Comparison of ENCODE assay signal across 11 cellular contexts in genomic region chrX:33725556-33726232, GRCh38.
DNase-seq lines count a peak whose midpoint lies in the region; TF ChIP-seq lines count a peak whose summit lies in the region.
"Had no signal": no experiment of that assay in that cellular context is flagged by ENCODE, and none has a peak within 500 bp of the region (broad histone marks: within the 10 kb centered on the region; RNA-seq: fewer than 3 reads in every experiment).

No MANE protein-coding gene starts in this region.

- H3K27ac ChIP-seq in DOHH2 (ENCODE audit: low read depth, low read length), result no peak overlapping the region
- H3K27ac ChIP-seq: right lobe of liver had no signal

- DNase-seq in NOMO-1 treated with DMSO at 0.1 percent for 48 hours (lab: John Stamatoyannopoulos, UW; ENCODE audit: unreplicated experiment) (peak; percentile 51), epithelial cell of esophagus (ENCODE audit: low read depth) (peak; percentile 54), CD1c-positive myeloid dendritic cell (ENCODE audit: extremely low spot score) (no peak), NCI-H774 (lab: John Stamatoyannopoulos, UW) (no peak), inferior parietal cortex (ENCODE audit: extremely low spot score) (no peak)
- no peak for DNase-seq in activated effector memory CD4-positive, alpha-beta T cell treated with anti-CD3 and anti-CD28 coated beads, Interleukin-2, amount 50 U/mL, for 16 hours
- DNase-seq: DMS79 treated with DMSO at 0.1 percent for 48 hours, right lobe of liver had no signal

- H3K27me3 ChIP-seq in DOHH2 (ENCODE audit: control insufficient read depth, low read length) (no peaks in the 10 kb centered on the region), neuron (ENCODE audit: insufficient read depth, low read length) (peaks cover 10% of the 10 kb centered on the region)
- H3K27me3 ChIP-seq: Peyer's patch, right lobe of liver had no signal

- no peaks in the 10 kb centered on the region for H3K9me2 ChIP-seq in DOHH2 (replicated peaks; ENCODE audit: control insufficient read depth, low read length)

- H4K20me1 ChIP-seq in DOHH2 (ENCODE audit: control insufficient read depth, insufficient read depth, low read depth, low read length), result no peaks in the 10 kb centered on the region

- H3K4me3 ChIP-seq in DOHH2 (ENCODE audit: low read length) (peak overlapping the region; percentile 71), epithelial cell of esophagus (ENCODE audit: low read length) (peak overlapping the region; percentile 41), neuron (ENCODE audit: low read length) (peak overlapping the region; percentile 23)
- H3K4me3 ChIP-seq: right lobe of liver had no signal

- H2AFZ ChIP-seq in neuron (ENCODE audit: low read depth, low read length), result peak overlapping the region; percentile 57

- H3K36me3 ChIP-seq in DOHH2 (ENCODE audit: control insufficient read depth, low read length) (no peaks in the 10 kb centered on the region), neuron (ENCODE audit: insufficient read depth, low read length) (no peaks in the 10 kb centered on the region)
- H3K36me3 ChIP-seq: Peyer's patch, right lobe of liver had no signal

- no peak for TF ChIP-seq CTCF in DOHH2 (IDR thresholded peaks at IDR 0.05; ENCODE audit: low read depth, low read length, poor library complexity, severe bottlenecking)
- TF ChIP-seq CTCF in epithelial cell of esophagus (IDR thresholded peaks at IDR 0.05; ENCODE audit: insufficient read depth, low read depth, low read length, missing control alignments), result no peak

- H3F3A ChIP-seq in DOHH2 (ENCODE audit: control insufficient read depth, insufficient read depth), result no peaks in the 10 kb centered on the region

- no peaks in the 10 kb centered on the region for H3K9me3 ChIP-seq in DOHH2 (ENCODE audit: control insufficient read depth, insufficient read depth, low read length)
- no peaks in the 10 kb centered on the region for H3K9me3 ChIP-seq in neuron (ENCODE audit: low read length)
- H3K9me3 ChIP-seq: Peyer's patch, right lobe of liver had no signal

- peak overlapping the region; percentile 67 for H3K4me2 ChIP-seq in DOHH2 (ENCODE audit: low read length)

- no peaks in the 10 kb centered on the region for H3K4me1 ChIP-seq in DOHH2 (ENCODE audit: control insufficient read depth, low read length)
- H3K4me1 ChIP-seq in neuron (ENCODE audit: insufficient read depth, low read length), result peaks cover 6% of the 10 kb centered on the region
- H3K4me1 ChIP-seq: Peyer's patch, right lobe of liver had no signal

- H3K79me2 ChIP-seq in DOHH2 (ENCODE audit: control insufficient read depth, low read length), result no peaks in the 10 kb centered on the region

Comparison
In these comparisons a context has a peak if more than half of its experiments do, and no peak if none do; other contexts are left out.
1. DNase-seq: peak in NOMO-1 treated with DMSO at 0.1 percent for 48 hours (single experiment) and epithelial cell of esophagus (single experiment); none in CD1c-positive myeloid dendritic cell (single experiment), NCI-H774 (single experiment), inferior parietal cortex (single experiment) and activated effector memory CD4-positive, alpha-beta T cell treated with anti-CD3 and anti-CD28 coated beads, Interleukin-2, amount 50 U/mL, for 16 hours (single experiment).
2. Peak in every context shown above with its lines, with median percentiles within 50 percentile points of each other: H3K4me3 ChIP-seq.